29 cellular contexts compared by ENCODE assay signal in genomic region chr9:84773023-84773422, GRCh38.
DNase-seq lines count a peak whose midpoint lies in the region; FAIRE-seq and TF ChIP-seq lines count a peak whose summit lies in the region.
"Had no signal": no experiment of that assay in that cellular context is flagged by ENCODE, and none has a peak within 500 bp of the region (broad histone marks: within the 10 kb centered on the region; RNA-seq: fewer than 3 reads in every experiment).

No MANE protein-coding gene starts in this region.

- H3K36me3 ChIP-seq in keratinocyte (ENCODE audit: control insufficient read depth in 2 of 2, extremely low read depth in 1 of 2, insufficient read depth in 2 of 2, low read length in 2 of 2) = no peaks in the 10 kb centered on the region
- H3K36me3 ChIP-seq: gastroesophageal sphincter, upper lobe of left lung had no signal

- TF ChIP-seq CTCF in HFFc6 (IDR thresholded peaks at IDR 0.05) (no peak), chondrocyte (IDR thresholded peaks at IDR 0.05) (no peak), keratinocyte (optimal IDR thresholded peaks at IDR 0.05 in 1 of 3, IDR thresholded peaks at IDR 0.05 in 1 of 3, conservative IDR thresholded peaks at IDR 0.05 in 1 of 3; ENCODE audit: extremely low read depth in 1 of 3, insufficient read depth in 2 of 3, low read length in 3 of 3) (no peak)

- peak overlapping the region in 1 of 3 experiments; percentile 29 for H3K4me3 ChIP-seq in keratinocyte (ENCODE audit: control insufficient read depth in 2 of 3, extremely low read depth in 1 of 3, insufficient read depth in 2 of 3, low read depth in 1 of 3, low read length in 3 of 3)
- H3K4me3 ChIP-seq: gastroesophageal sphincter, GM23338, psoas muscle, upper lobe of left lung had no signal

- peak overlapping the region; percentile 45 for H3K27ac ChIP-seq in keratinocyte (ENCODE audit: control insufficient read depth, insufficient read depth, low read length)
- H3K27ac ChIP-seq: gastroesophageal sphincter, psoas muscle, upper lobe of left lung had no signal

- no peaks in the 10 kb centered on the region for H3K27me3 Mint-ChIP-seq in HFFc6 (ENCODE audit: insufficient read depth)
- H3K27me3 Mint-ChIP-seq in chondrocyte (ENCODE audit: low read depth) = no peaks in the 10 kb centered on the region

- dilution Hi-C loops in keratinocyte (cut with MboI; ENCODE audit: extremely low pct_ligation_motif_present, low sequenced_read_pairs) = no loop called here

- H3K4me3 Mint-ChIP-seq in HFFc6 (no peak overlapping the region), chondrocyte (ENCODE audit: unreplicated experiment) (no peak overlapping the region)
- H3K4me3 Mint-ChIP-seq: CD14-positive monocyte; central memory CD8-positive, alpha-beta T cell; GM23338 had no signal

- DNase-seq in AG08396 (ENCODE audit: low spot score) (peak; percentile 11), HFFc6 (peak; percentile 80), chondrocyte (ENCODE audit: low spot score) (no peak), keratinocyte (ENCODE audit: low read depth, low spot score) (peak; percentile 63), NCI-H2171 treated with DMSO at 0.1 percent for 48 hours (lab: John Stamatoyannopoulos, UW) (no peak), GOT3 (lab: John Stamatoyannopoulos, UW) (no peak), hippocampal formation (lab: John Stamatoyannopoulos, UW) (no peak)
- DNase-seq in stimulated activated CD4-positive, alpha-beta T cell treated with anti-CD3 and anti-CD28 coated beads, Interleukin-12 subunit alpha, Interleukin-12 subunit beta, amount 100 ng/mL, for 4 hours = no peak
- DNase-seq: activated CD4-positive, alpha-beta T cell treated with anti-CD3 and anti-CD28 coated beads, Interleukin-2, amount 50 U/mL, for 48 hours; activated CD4-positive, CD25-positive, alpha-beta regulatory T cell; activated CD8-positive, alpha-beta memory T cell treated with anti-CD3 and anti-CD28 coated beads, Interleukin-2, amount 50 U/mL, for 48 hours; anterior cingulate cortex; KG1; mesenchymal stem cell; NCI-H1436 treated with DMSO at 0.1 percent for 48 hours; NCI-H2107; PC-3; psoas muscle; SHP77; stimulated activated CD4-positive, alpha-beta T cell treated with anti-CD3 and anti-CD28 coated beads, Interleukin-1b, Interleukin-23, amount 100 ng/mL, for 48 hours; upper lobe of left lung had no signal

- no peaks in the 10 kb centered on the region for H3K79me2 ChIP-seq in keratinocyte (ENCODE audit: control insufficient read depth, insufficient read depth, low read length)

- H3K36me3 Mint-ChIP-seq in HFFc6 (ENCODE audit: low read depth) (no peaks in the 10 kb centered on the region; the same call in 1 of the 2 replicates), chondrocyte (ENCODE audit: low read depth) (peaks cover 4% of the 10 kb centered on the region)
- H3K36me3 Mint-ChIP-seq: activated naive CD4-positive, alpha-beta T cell treated with anti-CD3 and anti-CD28 coated beads, Interleukin-2, amount 50 U/mL, for 72 hours; CD14-positive monocyte had no signal

- no peaks in the 10 kb centered on the region; the same call in 1 of the 2 replicates for H3K9me3 Mint-ChIP-seq in HFFc6
- no peaks in the 10 kb centered on the region for H3K9me3 Mint-ChIP-seq in chondrocyte (ENCODE audit: low read depth)
- H3K9me3 Mint-ChIP-seq: activated naive CD4-positive, alpha-beta T cell treated with anti-CD3 and anti-CD28 coated beads, Interleukin-2, amount 50 U/mL, for 72 hours; activated T-helper 2 cell treated with anti-CD3 and anti-CD28 coated beads, Interferon-gamma antibody, Interleukin-2, Interleukin-4, amounts not matched to agents 10 μg/mL and 5 μg/mL and 100 μg/mL, durations not matched to agents 14 hours and 24 hours and 36 hours; CD14-positive monocyte; central memory CD8-positive, alpha-beta T cell; GM23338 had no signal

- no peak overlapping the region for H3K9ac ChIP-seq in keratinocyte (ENCODE audit: control insufficient read depth, extremely low read depth, insufficient read depth, low read length)

- peaks cover 40% of the 10 kb centered on the region for H3K4me1 Mint-ChIP-seq in HFFc6 (ENCODE audit: low read depth)
- H3K4me1 Mint-ChIP-seq in chondrocyte (ENCODE audit: low read depth) = peaks cover 40% of the 10 kb centered on the region
- H3K4me1 Mint-ChIP-seq: CD14-positive monocyte; central memory CD8-positive, alpha-beta T cell had no signal

- H3K27me3 ChIP-seq in keratinocyte (ENCODE audit: control insufficient read depth, extremely low read depth, insufficient read depth, low read length) = no peaks in the 10 kb centered on the region
- H3K27me3 ChIP-seq: gastroesophageal sphincter, upper lobe of left lung had no signal

- no peaks in the 10 kb centered on the region for H4K20me1 ChIP-seq in keratinocyte (ENCODE audit: control insufficient read depth, extremely low read depth, insufficient read depth, low read length)

- no peaks in the 10 kb centered on the region for H3K9me1 ChIP-seq in keratinocyte (ENCODE audit: control insufficient read depth, extremely low read depth, insufficient read depth, low read length)

- peak; percentile 67 for FAIRE-seq in keratinocyte (lab: Jason Lieb, UNC)
- FAIRE-seq: D721Med, HTR-8/SVneo had no signal

- peak overlapping the region; percentile 62; the same call in 1 of the 2 replicates for H3K27ac Mint-ChIP-seq in HFFc6
- peak overlapping the region; percentile 74 for H3K27ac Mint-ChIP-seq in chondrocyte (ENCODE audit: unreplicated experiment)
- H3K27ac Mint-ChIP-seq: activated naive CD4-positive, alpha-beta T cell treated with anti-CD3 and anti-CD28 coated beads, Interleukin-2, amount 50 U/mL, for 72 hours; activated T-helper 2 cell treated with anti-CD3 and anti-CD28 coated beads, Interferon-gamma antibody, Interleukin-2, Interleukin-4, amounts not matched to agents 10 μg/mL and 5 μg/mL and 100 μg/mL, durations not matched to agents 14 hours and 24 hours and 36 hours; CD14-positive monocyte; GM23338 had no signal

- H3K4me2 ChIP-seq in keratinocyte (ENCODE audit: control insufficient read depth, extremely low read depth, insufficient read depth, low read depth, low read length) = peak overlapping the region; percentile 56
- H3K4me2 ChIP-seq: GM23338 had no signal

- no peaks in the 10 kb centered on the region for H3K9me3 ChIP-seq in keratinocyte (ENCODE audit: control insufficient read depth, low read depth, low read length)
- H3K9me3 ChIP-seq: gastroesophageal sphincter, psoas muscle, upper lobe of left lung had no signal

- H3K4me1 ChIP-seq in keratinocyte (ENCODE audit: control insufficient read depth, extremely low read depth, insufficient read depth, low read length) = peaks cover 21% of the 10 kb centered on the region
- H3K4me1 ChIP-seq: gastroesophageal sphincter, psoas muscle had no signal

- H2AFZ ChIP-seq in keratinocyte (ENCODE audit: control insufficient read depth, low read length) = no peak overlapping the region
- H2AFZ ChIP-seq: GM23338 had no signal

Comparison
In these comparisons a context has a peak if more than half of its experiments do, and no peak if none do; other contexts are left out.
1. DNase-seq: peak in AG08396 (single experiment), HFFc6 (single experiment) and keratinocyte (single experiment); none in chondrocyte (single experiment), NCI-H2171 treated with DMSO at 0.1 percent for 48 hours (single experiment), stimulated activated CD4-positive, alpha-beta T cell treated with anti-CD3 and anti-CD28 coated beads, Interleukin-12 subunit alpha, Interleukin-12 subunit beta, amount 100 ng/mL, for 4 hours (single experiment), GOT3 (single experiment) and hippocampal formation (0 of 2).